10 cellular contexts compared by ENCODE assay signal in the genomic region with DNA sequence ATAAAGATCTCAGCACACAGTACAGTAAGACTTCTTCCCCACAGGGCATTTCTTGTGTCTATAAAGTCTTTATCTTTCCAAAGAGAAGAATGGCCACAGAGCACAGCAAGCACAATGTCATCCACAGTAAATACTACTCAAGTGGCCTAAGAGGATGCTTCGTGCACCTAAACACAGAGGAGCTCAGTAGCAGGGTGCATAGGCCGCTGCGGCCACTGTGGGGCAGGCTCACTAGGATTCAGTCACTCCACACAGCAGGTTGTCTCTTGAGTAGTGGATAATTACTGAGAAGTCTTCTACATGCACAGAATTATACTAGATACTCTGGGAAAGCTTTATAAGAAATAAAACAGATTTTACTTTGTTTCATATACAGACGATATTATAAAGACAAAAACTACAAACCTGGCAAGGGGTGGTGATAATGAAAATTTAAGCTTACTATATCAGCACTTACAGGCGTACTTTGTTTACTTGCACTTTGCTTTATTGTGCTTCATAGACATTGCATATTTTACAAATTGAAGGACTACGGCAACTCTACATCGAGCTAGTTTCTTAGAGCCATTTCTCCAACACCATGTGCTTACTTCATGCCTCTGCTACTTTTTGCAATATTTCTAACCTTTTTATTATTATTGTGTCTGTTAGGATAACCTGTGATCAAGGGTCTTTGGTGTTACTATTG.
A peak's percentile ranks its signal among the peaks of the same experiment; 100 is the strongest.
DNase-seq lines count a peak whose midpoint lies in the region; ATAC-seq, FAIRE-seq and TF ChIP-seq lines count a peak whose summit lies in the region.
"Had no signal": no experiment of that assay in that cellular context is flagged by ENCODE, and none has a peak within 500 bp of the region (broad histone marks: within the 10 kb centered on the region; RNA-seq: fewer than 3 reads in every experiment).

No MANE protein-coding gene starts in this region.

- ATAC-seq in left colon, result peak; percentile 98
- no peak for ATAC-seq in omental fat pad (ENCODE audit: low FRiP score)

- intact Hi-C loops in left colon (cut with DNase I, micrococcal nuclease), result no loop called here

- DNase-seq in D721Med (ENCODE audit: insufficient read length, low spot score), result no peak
- no peak for DNase-seq in HFFc6
- peak; percentile 49 to 70 for DNase-seq in left colon
- DNase-seq in omental fat pad (ENCODE audit: low spot score), result no peak
- no peak for DNase-seq in stimulated activated naive CD4-positive, alpha-beta T cell treated with Interleukin-2 at 50 U/mL for 16 hours (lab: John Stamatoyannopoulos, UW)
- no peak for DNase-seq in G401 (ENCODE audit: low spot score)
- no peak for DNase-seq in KG1 (lab: John Stamatoyannopoulos, UW)
- DNase-seq: NCI-H1436 treated with DMSO at 0.1 percent for 48 hours had no signal

- TF ChIP-seq CTCF in D721Med (IDR thresholded peaks at IDR 0.05; ENCODE audit: insufficient read depth, missing control alignments) (peak; percentile 40), HFFc6 (IDR thresholded peaks at IDR 0.05) (peak; percentile 45; the same call in 1 of the 2 replicates), VCaP (conservative IDR thresholded peaks at IDR 0.05) (peak; percentile 33; the same call in 1 of the 2 replicates), omental fat pad (IDR thresholded peaks at IDR 0.05) (no peak)

- H3K27me3 Mint-ChIP-seq in HFFc6 (ENCODE audit: insufficient read depth), result no peaks in the 10 kb centered on the region; the same call in 1 of the 2 replicates
- H3K27me3 Mint-ChIP-seq: activated naive CD8-positive, alpha-beta T cell had no signal

- no peak overlapping the region for H3K27ac ChIP-seq in VCaP

- in situ Hi-C loops in G401 (cut with HindIII; ENCODE audit: low sequenced_read_pairs), result no loop called here

- FAIRE-seq in D721Med (lab: Jason Lieb, UNC), result no peak

- H3K9me3 Mint-ChIP-seq in HFFc6, result no peaks in the 10 kb centered on the region

- peaks cover 8% of the 10 kb centered on the region for H3K36me3 Mint-ChIP-seq in HFFc6 (ENCODE audit: low read depth)
- H3K36me3 Mint-ChIP-seq: activated naive CD8-positive, alpha-beta T cell had no signal

- H3K4me3 Mint-ChIP-seq in HFFc6, result no peak overlapping the region
- H3K4me3 Mint-ChIP-seq: activated naive CD8-positive, alpha-beta T cell had no signal

- peaks cover 53% of the 10 kb centered on the region for H3K4me1 Mint-ChIP-seq in HFFc6 (ENCODE audit: low read depth)

- H3K27ac Mint-ChIP-seq in HFFc6, result no peak overlapping the region

Comparison
In these comparisons a context has a peak if more than half of its experiments do, and no peak if none do; other contexts are left out.
1. DNase-seq: peak in left colon (2 of 2); none in D721Med (single experiment), HFFc6 (single experiment), omental fat pad (single experiment), stimulated activated naive CD4-positive, alpha-beta T cell treated with Interleukin-2 at 50 U/mL for 16 hours (single experiment), G401 (single experiment) and KG1 (single experiment).
2. CTCF ChIP-seq: peak in D721Med (single experiment), HFFc6 (single experiment) and VCaP (single experiment); none in omental fat pad (0 of 3).